In the genomic region with DNA sequence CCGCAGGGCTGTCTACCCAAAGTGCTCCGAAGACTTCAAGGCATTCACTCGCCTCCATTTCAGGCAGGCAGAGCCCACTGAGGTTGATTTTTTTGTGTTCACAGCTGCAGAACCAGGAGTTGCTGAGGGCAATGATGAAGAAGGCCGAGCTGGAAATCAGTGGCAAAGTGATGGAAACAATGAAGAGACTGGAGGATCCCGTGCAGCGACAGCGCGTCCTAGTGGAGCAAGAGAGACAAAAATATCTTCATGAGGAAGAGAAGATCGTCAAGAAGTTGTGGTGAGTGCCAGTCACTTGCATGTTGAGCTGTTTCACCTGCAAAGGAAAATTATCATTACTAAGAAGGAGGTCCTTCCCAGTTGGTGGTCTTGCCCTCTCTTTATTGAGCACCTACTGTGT, we compare ENCODE assay signal across 1 cellular context.
TF ChIP-seq lines count a peak whose summit lies in the region.

No MANE protein-coding gene starts in this region.

TF ChIP-seq in WTC11, 78 proteins besides CTCF, POLR2A, EP300 and RAD21 (continued from another document):
- TF ChIP-seq PRDM15 (CRISPR knock-in tag; IDR thresholded peaks at IDR 0.05): no peak
- TF ChIP-seq ZNF281 (CRISPR knock-in tag; IDR thresholded peaks at IDR 0.05): no peak
- TF ChIP-seq, protein P1, sequence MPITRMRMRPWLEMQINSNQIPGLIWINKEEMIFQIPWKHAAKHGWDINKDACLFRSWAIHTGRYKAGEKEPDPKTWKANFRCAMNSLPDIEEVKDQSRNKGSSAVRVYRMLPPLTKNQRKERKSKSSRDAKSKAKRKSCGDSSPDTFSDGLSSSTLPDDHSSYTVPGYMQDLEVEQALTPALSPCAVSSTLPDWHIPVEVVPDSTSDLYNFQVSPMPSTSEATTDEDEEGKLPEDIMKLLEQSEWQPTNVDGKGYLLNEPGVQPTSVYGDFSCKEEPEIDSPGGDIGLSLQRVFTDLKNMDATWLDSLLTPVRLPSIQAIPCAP (CRISPR knock-in tag; IDR thresholded peaks at IDR 0.05): no peak
- no peak for TF ChIP-seq NFE2L1 (CRISPR knock-in tag; IDR thresholded peaks at IDR 0.05)
- no peak for TF ChIP-seq E2F1 (CRISPR knock-in tag; IDR thresholded peaks at IDR 0.05)
